ENCODE assay signal across 1 cellular context in the genomic region with DNA sequence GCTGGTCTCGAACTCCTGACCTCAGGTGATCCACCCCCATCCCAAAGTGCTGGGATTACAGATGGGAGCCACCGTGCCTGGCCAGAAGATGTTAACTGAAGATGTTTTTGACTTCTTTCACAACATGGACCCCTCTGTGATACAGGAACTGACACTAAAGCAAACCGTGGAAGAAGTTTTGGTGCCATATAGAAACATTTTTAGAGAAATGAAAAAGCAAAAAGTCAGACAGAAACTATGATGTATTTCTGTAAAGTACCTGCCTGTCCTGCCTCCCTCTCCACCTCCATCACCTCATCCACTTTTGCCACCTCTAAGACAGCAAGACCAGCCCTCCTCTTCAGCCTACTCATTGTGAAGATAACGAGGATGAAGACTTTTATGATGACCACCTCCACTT.
A peak's percentile ranks its signal among the peaks of the same experiment; 100 is the strongest.
TF ChIP-seq lines count a peak whose summit lies in the region.

No MANE protein-coding gene starts in this region.

TF ChIP-seq in GM12878, 131 proteins besides CTCF, POLR2A, EP300 and RAD21 (continued from another document and continues in another):
- TF ChIP-seq, protein P1, sequence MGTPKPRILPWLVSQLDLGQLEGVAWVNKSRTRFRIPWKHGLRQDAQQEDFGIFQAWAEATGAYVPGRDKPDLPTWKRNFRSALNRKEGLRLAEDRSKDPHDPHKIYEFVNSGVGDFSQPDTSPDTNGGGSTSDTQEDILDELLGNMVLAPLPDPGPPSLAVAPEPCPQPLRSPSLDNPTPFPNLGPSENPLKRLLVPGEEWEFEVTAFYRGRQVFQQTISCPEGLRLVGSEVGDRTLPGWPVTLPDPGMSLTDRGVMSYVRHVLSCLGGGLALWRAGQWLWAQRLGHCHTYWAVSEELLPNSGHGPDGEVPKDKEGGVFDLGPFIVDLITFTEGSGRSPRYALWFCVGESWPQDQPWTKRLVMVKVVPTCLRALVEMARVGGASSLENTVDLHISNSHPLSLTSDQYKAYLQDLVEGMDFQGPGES (IDR thresholded peaks at IDR 0.05) = no peak
- no peak; a peak in 1 of 4 replicates for TF ChIP-seq BHLHE40 (IDR thresholded peaks at IDR 0.05; ENCODE audit: borderline replicate concordance in 1 of 2, low read depth in 2 of 2, low read length in 1 of 2)
- no peak for TF ChIP-seq ZNF207 (IDR thresholded peaks at IDR 0.05; ENCODE audit: borderline replicate concordance)
- no peak for TF ChIP-seq RBBP5 (conservative IDR thresholded peaks at IDR 0.05)
- TF ChIP-seq NRF1 (conservative IDR thresholded peaks at IDR 0.05; ENCODE audit: low read depth, low read length) = no peak
- TF ChIP-seq SUPT20H (IDR thresholded peaks at IDR 0.05; ENCODE audit: borderline replicate concordance, control insufficient read depth, low read depth, low read length) = no peak
- no peak for TF ChIP-seq POLR2AphosphoS2 (IDR thresholded peaks at IDR 0.05; ENCODE audit: low read depth, low read length)
- TF ChIP-seq, protein P2, sequence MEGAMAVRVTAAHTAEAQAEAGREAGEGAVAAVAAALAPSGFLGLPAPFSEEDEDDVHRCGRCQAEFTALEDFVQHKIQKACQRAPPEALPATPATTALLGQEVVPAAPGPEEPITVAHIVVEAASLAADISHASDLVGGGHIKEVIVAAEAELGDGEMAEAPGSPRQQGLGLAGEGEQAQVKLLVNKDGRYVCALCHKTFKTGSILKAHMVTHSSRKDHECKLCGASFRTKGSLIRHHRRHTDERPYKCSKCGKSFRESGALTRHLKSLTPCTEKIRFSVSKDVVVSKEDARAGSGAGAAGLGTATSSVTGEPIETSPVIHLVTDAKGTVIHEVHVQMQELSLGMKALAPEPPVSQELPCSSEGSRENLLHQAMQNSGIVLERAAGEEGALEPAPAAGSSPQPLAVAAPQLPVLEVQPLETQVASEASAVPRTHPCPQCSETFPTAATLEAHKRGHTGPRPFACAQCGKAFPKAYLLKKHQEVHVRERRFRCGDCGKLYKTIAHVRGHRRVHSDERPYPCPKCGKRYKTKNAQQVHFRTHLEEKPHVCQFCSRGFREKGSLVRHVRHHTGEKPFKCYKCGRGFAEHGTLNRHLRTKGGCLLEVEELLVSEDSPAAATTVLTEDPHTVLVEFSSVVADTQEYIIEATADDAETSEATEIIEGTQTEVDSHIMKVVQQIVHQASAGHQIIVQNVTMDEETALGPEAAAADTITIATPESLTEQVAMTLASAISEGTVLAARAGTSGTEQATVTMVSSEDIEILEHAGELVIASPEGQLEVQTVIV (IDR thresholded peaks at IDR 0.05; ENCODE audit: borderline replicate concordance, partially characterized antibody) = no peak
- TF ChIP-seq, protein P3, sequence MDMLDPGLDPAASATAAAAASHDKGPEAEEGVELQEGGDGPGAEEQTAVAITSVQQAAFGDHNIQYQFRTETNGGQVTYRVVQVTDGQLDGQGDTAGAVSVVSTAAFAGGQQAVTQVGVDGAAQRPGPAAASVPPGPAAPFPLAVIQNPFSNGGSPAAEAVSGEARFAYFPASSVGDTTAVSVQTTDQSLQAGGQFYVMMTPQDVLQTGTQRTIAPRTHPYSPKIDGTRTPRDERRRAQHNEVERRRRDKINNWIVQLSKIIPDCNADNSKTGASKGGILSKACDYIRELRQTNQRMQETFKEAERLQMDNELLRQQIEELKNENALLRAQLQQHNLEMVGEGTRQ (IDR thresholded peaks at IDR 0.05; ENCODE audit: borderline replicate concordance, low read depth, low read length) = no peak
- TF ChIP-seq, protein P4, sequence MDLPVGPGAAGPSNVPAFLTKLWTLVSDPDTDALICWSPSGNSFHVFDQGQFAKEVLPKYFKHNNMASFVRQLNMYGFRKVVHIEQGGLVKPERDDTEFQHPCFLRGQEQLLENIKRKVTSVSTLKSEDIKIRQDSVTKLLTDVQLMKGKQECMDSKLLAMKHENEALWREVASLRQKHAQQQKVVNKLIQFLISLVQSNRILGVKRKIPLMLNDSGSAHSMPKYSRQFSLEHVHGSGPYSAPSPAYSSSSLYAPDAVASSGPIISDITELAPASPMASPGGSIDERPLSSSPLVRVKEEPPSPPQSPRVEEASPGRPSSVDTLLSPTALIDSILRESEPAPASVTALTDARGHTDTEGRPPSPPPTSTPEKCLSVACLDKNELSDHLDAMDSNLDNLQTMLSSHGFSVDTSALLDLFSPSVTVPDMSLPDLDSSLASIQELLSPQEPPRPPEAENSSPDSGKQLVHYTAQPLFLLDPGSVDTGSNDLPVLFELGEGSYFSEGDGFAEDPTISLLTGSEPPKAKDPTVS (IDR thresholded peaks at IDR 0.05; ENCODE audit: low read depth, low read length) = no peak
- TF ChIP-seq, protein P5, sequence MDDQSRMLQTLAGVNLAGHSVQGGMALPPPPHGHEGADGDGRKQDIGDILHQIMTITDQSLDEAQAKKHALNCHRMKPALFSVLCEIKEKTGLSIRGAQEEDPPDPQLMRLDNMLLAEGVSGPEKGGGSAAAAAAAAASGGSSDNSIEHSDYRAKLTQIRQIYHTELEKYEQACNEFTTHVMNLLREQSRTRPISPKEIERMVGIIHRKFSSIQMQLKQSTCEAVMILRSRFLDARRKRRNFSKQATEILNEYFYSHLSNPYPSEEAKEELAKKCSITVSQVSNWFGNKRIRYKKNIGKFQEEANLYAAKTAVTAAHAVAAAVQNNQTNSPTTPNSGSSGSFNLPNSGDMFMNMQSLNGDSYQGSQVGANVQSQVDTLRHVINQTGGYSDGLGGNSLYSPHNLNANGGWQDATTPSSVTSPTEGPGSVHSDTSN (IDR thresholded peaks at IDR 0.05; ENCODE audit: insufficient replicate concordance, low read depth, low read length) = no peak
- TF ChIP-seq RFX5 (IDR thresholded peaks at IDR 0.05; ENCODE audit: low read depth, low read length) = no peak
- no peak for TF ChIP-seq HDAC6 (IDR thresholded peaks at IDR 0.05; ENCODE audit: unreplicated experiment)
- TF ChIP-seq, protein P6, sequence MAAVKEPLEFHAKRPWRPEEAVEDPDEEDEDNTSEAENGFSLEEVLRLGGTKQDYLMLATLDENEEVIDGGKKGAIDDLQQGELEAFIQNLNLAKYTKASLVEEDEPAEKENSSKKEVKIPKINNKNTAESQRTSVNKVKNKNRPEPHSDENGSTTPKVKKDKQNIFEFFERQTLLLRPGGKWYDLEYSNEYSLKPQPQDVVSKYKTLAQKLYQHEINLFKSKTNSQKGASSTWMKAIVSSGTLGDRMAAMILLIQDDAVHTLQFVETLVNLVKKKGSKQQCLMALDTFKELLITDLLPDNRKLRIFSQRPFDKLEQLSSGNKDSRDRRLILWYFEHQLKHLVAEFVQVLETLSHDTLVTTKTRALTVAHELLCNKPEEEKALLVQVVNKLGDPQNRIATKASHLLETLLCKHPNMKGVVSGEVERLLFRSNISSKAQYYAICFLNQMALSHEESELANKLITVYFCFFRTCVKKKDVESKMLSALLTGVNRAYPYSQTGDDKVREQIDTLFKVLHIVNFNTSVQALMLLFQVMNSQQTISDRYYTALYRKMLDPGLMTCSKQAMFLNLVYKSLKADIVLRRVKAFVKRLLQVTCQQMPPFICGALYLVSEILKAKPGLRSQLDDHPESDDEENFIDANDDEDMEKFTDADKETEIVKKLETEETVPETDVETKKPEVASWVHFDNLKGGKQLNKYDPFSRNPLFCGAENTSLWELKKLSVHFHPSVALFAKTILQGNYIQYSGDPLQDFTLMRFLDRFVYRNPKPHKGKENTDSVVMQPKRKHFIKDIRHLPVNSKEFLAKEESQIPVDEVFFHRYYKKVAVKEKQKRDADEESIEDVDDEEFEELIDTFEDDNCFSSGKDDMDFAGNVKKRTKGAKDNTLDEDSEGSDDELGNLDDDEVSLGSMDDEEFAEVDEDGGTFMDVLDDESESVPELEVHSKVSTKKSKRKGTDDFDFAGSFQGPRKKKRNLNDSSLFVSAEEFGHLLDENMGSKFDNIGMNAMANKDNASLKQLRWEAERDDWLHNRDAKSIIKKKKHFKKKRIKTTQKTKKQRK (IDR thresholded peaks at IDR 0.05; ENCODE audit: low read depth, low read length) = no peak
- TF ChIP-seq, protein P7, sequence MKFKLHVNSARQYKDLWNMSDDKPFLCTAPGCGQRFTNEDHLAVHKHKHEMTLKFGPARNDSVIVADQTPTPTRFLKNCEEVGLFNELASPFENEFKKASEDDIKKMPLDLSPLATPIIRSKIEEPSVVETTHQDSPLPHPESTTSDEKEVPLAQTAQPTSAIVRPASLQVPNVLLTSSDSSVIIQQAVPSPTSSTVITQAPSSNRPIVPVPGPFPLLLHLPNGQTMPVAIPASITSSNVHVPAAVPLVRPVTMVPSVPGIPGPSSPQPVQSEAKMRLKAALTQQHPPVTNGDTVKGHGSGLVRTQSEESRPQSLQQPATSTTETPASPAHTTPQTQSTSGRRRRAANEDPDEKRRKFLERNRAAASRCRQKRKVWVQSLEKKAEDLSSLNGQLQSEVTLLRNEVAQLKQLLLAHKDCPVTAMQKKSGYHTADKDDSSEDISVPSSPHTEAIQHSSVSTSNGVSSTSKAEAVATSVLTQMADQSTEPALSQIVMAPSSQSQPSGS (IDR thresholded peaks at IDR 0.05; ENCODE audit: low read length) = peak; percentile 87
- no peak for TF ChIP-seq EGR1 (IDR thresholded peaks at IDR 0.05; ENCODE audit: borderline replicate concordance in 1 of 2, low read depth in 2 of 2, low read length in 2 of 2)
- peak; percentile 66 for TF ChIP-seq MTA2 (IDR thresholded peaks at IDR 0.05; ENCODE audit: low read depth)
- TF ChIP-seq, protein P8, sequence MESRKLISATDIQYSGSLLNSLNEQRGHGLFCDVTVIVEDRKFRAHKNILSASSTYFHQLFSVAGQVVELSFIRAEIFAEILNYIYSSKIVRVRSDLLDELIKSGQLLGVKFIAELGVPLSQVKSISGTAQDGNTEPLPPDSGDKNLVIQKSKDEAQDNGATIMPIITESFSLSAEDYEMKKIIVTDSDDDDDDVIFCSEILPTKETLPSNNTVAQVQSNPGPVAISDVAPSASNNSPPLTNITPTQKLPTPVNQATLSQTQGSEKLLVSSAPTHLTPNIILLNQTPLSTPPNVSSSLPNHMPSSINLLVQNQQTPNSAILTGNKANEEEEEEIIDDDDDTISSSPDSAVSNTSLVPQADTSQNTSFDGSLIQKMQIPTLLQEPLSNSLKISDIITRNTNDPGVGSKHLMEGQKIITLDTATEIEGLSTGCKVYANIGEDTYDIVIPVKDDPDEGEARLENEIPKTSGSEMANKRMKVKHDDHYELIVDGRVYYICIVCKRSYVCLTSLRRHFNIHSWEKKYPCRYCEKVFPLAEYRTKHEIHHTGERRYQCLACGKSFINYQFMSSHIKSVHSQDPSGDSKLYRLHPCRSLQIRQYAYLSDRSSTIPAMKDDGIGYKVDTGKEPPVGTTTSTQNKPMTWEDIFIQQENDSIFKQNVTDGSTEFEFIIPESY (IDR thresholded peaks at IDR 0.05) = no peak
- TF ChIP-seq, protein P9, sequence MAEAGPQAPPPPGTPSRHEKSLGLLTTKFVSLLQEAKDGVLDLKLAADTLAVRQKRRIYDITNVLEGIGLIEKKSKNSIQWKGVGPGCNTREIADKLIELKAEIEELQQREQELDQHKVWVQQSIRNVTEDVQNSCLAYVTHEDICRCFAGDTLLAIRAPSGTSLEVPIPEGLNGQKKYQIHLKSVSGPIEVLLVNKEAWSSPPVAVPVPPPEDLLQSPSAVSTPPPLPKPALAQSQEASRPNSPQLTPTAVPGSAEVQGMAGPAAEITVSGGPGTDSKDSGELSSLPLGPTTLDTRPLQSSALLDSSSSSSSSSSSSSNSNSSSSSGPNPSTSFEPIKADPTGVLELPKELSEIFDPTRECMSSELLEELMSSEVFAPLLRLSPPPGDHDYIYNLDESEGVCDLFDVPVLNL (IDR thresholded peaks at IDR 0.05; ENCODE audit: low read depth, low read length) = no peak
- TF ChIP-seq SUZ12 (IDR thresholded peaks at IDR 0.05; ENCODE audit: unreplicated experiment) = no peak
- TF ChIP-seq FOS (IDR thresholded peaks at IDR 0.05; ENCODE audit: borderline replicate concordance, extremely low read depth, insufficient read length) = no peak
- TF ChIP-seq SIN3A (IDR thresholded peaks at IDR 0.05; ENCODE audit: low read depth, low read length) = no peak
- peak; percentile 71 to 74 for TF ChIP-seq IKZF2 (IDR thresholded peaks at IDR 0.05)
- no peak for TF ChIP-seq STAT1 (conservative IDR thresholded peaks at IDR 0.05)
- no peak for TF ChIP-seq SRF (IDR thresholded peaks at IDR 0.05; ENCODE audit: low read depth in 2 of 2, low read length in 2 of 2)
- no peak for TF ChIP-seq HDAC2 (IDR thresholded peaks at IDR 0.05)
- TF ChIP-seq PAX8 (IDR thresholded peaks at IDR 0.05) = no peak
- no peak for TF ChIP-seq ASH2L (IDR thresholded peaks at IDR 0.05; ENCODE audit: borderline replicate concordance, low read depth)
- no peak for TF ChIP-seq KLF5 (IDR thresholded peaks at IDR 0.05; ENCODE audit: partially characterized antibody)
- no peak for TF ChIP-seq ZNF274 (IDR thresholded peaks at IDR 0.05; ENCODE audit: insufficient read depth, insufficient read length)
- TF ChIP-seq, protein P10, sequence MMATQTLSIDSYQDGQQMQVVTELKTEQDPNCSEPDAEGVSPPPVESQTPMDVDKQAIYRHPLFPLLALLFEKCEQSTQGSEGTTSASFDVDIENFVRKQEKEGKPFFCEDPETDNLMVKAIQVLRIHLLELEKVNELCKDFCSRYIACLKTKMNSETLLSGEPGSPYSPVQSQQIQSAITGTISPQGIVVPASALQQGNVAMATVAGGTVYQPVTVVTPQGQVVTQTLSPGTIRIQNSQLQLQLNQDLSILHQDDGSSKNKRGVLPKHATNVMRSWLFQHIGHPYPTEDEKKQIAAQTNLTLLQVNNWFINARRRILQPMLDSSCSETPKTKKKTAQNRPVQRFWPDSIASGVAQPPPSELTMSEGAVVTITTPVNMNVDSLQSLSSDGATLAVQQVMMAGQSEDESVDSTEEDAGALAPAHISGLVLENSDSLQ (IDR thresholded peaks at IDR 0.05) = peak; percentile 32; the same call in 1 of the 2 replicates
- TF ChIP-seq SMARCA5 (IDR thresholded peaks at IDR 0.05) = no peak
- TF ChIP-seq LARP7 (IDR thresholded peaks at IDR 0.05) = no peak
- no peak for TF ChIP-seq PAX5 (IDR thresholded peaks at IDR 0.05; ENCODE audit: borderline replicate concordance, low read depth, low read length)
- TF ChIP-seq, protein P11, sequence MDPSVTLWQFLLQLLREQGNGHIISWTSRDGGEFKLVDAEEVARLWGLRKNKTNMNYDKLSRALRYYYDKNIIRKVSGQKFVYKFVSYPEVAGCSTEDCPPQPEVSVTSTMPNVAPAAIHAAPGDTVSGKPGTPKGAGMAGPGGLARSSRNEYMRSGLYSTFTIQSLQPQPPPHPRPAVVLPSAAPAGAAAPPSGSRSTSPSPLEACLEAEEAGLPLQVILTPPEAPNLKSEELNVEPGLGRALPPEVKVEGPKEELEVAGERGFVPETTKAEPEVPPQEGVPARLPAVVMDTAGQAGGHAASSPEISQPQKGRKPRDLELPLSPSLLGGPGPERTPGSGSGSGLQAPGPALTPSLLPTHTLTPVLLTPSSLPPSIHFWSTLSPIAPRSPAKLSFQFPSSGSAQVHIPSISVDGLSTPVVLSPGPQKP (IDR thresholded peaks at IDR 0.05; ENCODE audit: low read depth, low read length) = no peak
- peak; percentile 70; the same call in 1 of the 2 replicates for TF ChIP-seq ZBED1 (IDR thresholded peaks at IDR 0.05; ENCODE audit: borderline replicate concordance)
- TF ChIP-seq HCFC1 (IDR thresholded peaks at IDR 0.05; ENCODE audit: low read length) = no peak
- TF ChIP-seq KAT2A (conservative IDR thresholded peaks at IDR 0.05; ENCODE audit: control insufficient read depth, low read depth, low read length) = no peak
